In the genomic region with DNA sequence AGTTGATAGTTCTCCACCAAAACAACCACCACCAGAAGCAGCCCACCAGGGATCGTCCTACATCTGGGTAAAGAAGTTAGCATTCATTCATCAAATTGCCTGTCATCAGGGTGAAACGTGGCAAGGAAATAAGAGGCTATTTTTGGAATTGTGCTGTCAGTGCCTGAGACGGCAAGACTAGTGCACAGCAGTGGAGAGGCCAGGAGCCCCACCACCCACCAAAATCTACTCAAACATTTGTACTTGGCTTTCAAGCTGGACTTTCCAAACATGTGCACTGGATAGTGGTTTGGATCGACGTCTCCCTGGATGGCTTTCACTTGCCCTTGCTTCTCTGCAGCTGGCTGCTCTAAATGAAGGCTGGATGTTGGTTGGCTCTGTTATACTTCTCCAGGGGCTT, we compare ENCODE assay signal across 23 cellular contexts. TPM values are rescaled to one million over a fixed set of nuclear protein-coding genes. Genes with fewer than 3 reads are reported as not detected.
DNase-seq lines count a peak whose midpoint lies in the region; ATAC-seq, FAIRE-seq and TF ChIP-seq lines count a peak whose summit lies in the region.
"Had no signal": no experiment of that assay in that cellular context is flagged by ENCODE, and none has a peak within 500 bp of the region (broad histone marks: within the 10 kb centered on the region; RNA-seq: fewer than 3 reads in every experiment).

No MANE protein-coding gene starts in this region.

- WGBS in K562 (ENCODE audit: insufficient coverage, low coverage, missing lambda C conversion rate), result 1% methylated on average over 5 of the region's 5 CpGs
- 54 to 57% methylated on average over 5 of the region's 5 CpGs for WGBS in tibial nerve, 2 donors

- no peaks in the 10 kb centered on the region for H3K79me2 ChIP-seq in K562 (ENCODE audit: control insufficient read depth, insufficient read depth, low read length)

- no peak overlapping the region for H3K9ac ChIP-seq in K562 (ENCODE audit: insufficient read depth in 1 of 2, low read depth in 2 of 2, low read length in 2 of 2)
- H3K9ac ChIP-seq: GM23248 had no signal

- CTCF ChIA-PET in K562 (lab: Yijun Ruan, JAX; ENCODE audit: low intra/inter-chr PET ratio), result no interaction called here

- peak; percentile 21 for DNase-seq in AG10803 (ENCODE audit: low read depth)
- DNase-seq in K562 (ENCODE audit: extremely low read depth in 1 of 4, low spot score in 3 of 4), result no peak
- peak; percentile 21 for DNase-seq in fibroblast of pulmonary artery (ENCODE audit: low read depth)
- DNase-seq in left cardiac atrium, result no peak
- DNase-seq in tibial nerve (ENCODE audit: low spot score in 2 of 2), result no peak
- DNase-seq in NCI-H345 (lab: John Stamatoyannopoulos, UW), result no peak
- no peak for DNase-seq in NCI-H2171 treated with DMSO at 0.1 percent for 48 hours (lab: John Stamatoyannopoulos, UW)
- DNase-seq in activated CD8-positive, alpha-beta memory T cell treated with anti-CD3 and anti-CD28 coated beads, Interleukin-2, amount 50 U/mL, for 48 hours, result no peak
- DNase-seq: ACHN; AML-193; Caco-2; CD4-positive, alpha-beta T cell; DMS153; DMS79; GDM1 had no signal

- no TSS peak for BruUV-seq in K562 (replicated peaks; lab: Mats Ljungman, UMichigan)

- in situ Hi-C loops in K562 (cut with MboI), result no loop called here

- ATAC-seq in K562 (no peak), left cardiac atrium (peak; percentile 24 to 44)
- ATAC-seq: HepG2 had no signal

- intact Hi-C loops in K562 (cut with micrococcal nuclease) (no loop called here), left cardiac atrium (cut with DNase I) (no loop called here)

- POLR2A ChIA-PET in K562 (lab: Yijun Ruan, JAX), result interaction anchor here (2.6 kb wide), 1 partner anchor 8 kb away, joined by 7 read pairs; no protein-coding TSS in a partner anchor

- H3K36me3 ChIP-seq in K562 (ENCODE audit: control insufficient read depth, insufficient read depth, low read length), result no peaks in the 10 kb centered on the region
- H3K36me3 ChIP-seq in tibial nerve, result no peaks in the 10 kb centered on the region
- H3K36me3 ChIP-seq: HAP-1 had no signal

- TF ChIP-seq CTCF in AG10803 (conservative IDR thresholded peaks at IDR 0.05; ENCODE audit: low read length) (no peak), K562 (IDR thresholded peaks at IDR 0.05 in 2 of 3, conservative IDR thresholded peaks at IDR 0.05 in 1 of 3; ENCODE audit: insufficient read depth in 2 of 3, low read depth in 1 of 3, low read length in 3 of 3) (peak in 1 of 3 experiments; percentile 9; a peak in 1 of 6 replicates), fibroblast of pulmonary artery (IDR thresholded peaks at IDR 0.05; ENCODE audit: low read length, missing control alignments) (no peak), tibial nerve (IDR thresholded peaks at IDR 0.05) (no peak)

- H3K9me1 ChIP-seq in K562 (ENCODE audit: control insufficient read depth, insufficient read depth, low read length), result no peaks in the 10 kb centered on the region

- peaks cover 59 to 74% of the 10 kb centered on the region in 2 experiments for H3K27me3 ChIP-seq in K562 (ENCODE audit: control insufficient read depth in 2 of 2, insufficient read depth in 2 of 2, low read length in 2 of 2)
- H3K27me3 ChIP-seq in tibial nerve, result no peaks in the 10 kb centered on the region

- TF ChIP-seq EP300 in K562 (IDR thresholded peaks at IDR 0.05; ENCODE audit: low read length) (no peak), tibial nerve (IDR thresholded peaks at IDR 0.05) (no peak)

- H3K4me1 ChIP-seq in K562 (replicated peaks in 1 of 2; ENCODE audit: control insufficient read depth in 2 of 2, insufficient read depth in 2 of 2, low read length in 2 of 2) (peaks cover 0 to 4% of the 10 kb centered on the region in 2 experiments; a peak in 2 of 5 replicates), tibial nerve (no peaks in the 10 kb centered on the region)
- H3K4me1 ChIP-seq: Caco-2, HAP-1 had no signal

- TF ChIP-seq RAD21 in K562 (CRISPR knock-in tag; conservative IDR thresholded peaks at IDR 0.05 in 1 of 2, IDR thresholded peaks at IDR 0.05 in 1 of 2), result no peak

- TF ChIP-seq POLR2A in K562 (conservative IDR thresholded peaks at IDR 0.05) (no peak), tibial nerve (IDR thresholded peaks at IDR 0.05) (no peak)

- no peaks in the 10 kb centered on the region for H4K20me1 ChIP-seq in K562 (replicated peaks; ENCODE audit: control insufficient read depth, insufficient read depth, low read length)

- no peak overlapping the region for H3K27ac ChIP-seq in K562 (ENCODE audit: extremely low read depth, low read depth, low read length)
- H3K27ac ChIP-seq in tibial nerve, result no peak overlapping the region
- H3K27ac ChIP-seq: C4-2B, GM23248 had no signal

- H3K4me2 ChIP-seq in K562 (ENCODE audit: insufficient read depth, low read length), result no peak overlapping the region

- H2AFZ ChIP-seq in K562 (ENCODE audit: low read depth, low read length), result no peak overlapping the region
- H2AFZ ChIP-seq: GM23248 had no signal

- H3K4me3 ChIP-seq in AG10803 (ENCODE audit: low read length) (no peak overlapping the region), K562 (no peak overlapping the region), fibroblast of pulmonary artery (replicated peaks; ENCODE audit: low read depth, low read length) (no peak overlapping the region), tibial nerve (no peak overlapping the region)
- H3K4me3 ChIP-seq: GM23248, HAP-1 had no signal

- FAIRE-seq in K562 (lab: Jason Lieb, UNC), result no peak
- FAIRE-seq: A204.1, D721Med, GM12892, GM18507, HepG2 had no signal

- no peaks in the 10 kb centered on the region for H3K9me3 ChIP-seq in K562 (replicated peaks; ENCODE audit: control insufficient read depth, insufficient read depth, low read depth, low read length)
- no peaks in the 10 kb centered on the region for H3K9me3 ChIP-seq in tibial nerve
- H3K9me3 ChIP-seq: Caco-2, HAP-1 had no signal

TF ChIP-seq in K562, 482 proteins besides CTCF, POLR2A, EP300 and RAD21 (continues in another document):
- TF ChIP-seq, protein P1, sequence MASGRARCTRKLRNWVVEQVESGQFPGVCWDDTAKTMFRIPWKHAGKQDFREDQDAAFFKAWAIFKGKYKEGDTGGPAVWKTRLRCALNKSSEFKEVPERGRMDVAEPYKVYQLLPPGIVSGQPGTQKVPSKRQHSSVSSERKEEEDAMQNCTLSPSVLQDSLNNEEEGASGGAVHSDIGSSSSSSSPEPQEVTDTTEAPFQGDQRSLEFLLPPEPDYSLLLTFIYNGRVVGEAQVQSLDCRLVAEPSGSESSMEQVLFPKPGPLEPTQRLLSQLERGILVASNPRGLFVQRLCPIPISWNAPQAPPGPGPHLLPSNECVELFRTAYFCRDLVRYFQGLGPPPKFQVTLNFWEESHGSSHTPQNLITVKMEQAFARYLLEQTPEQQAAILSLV (tag; IDR thresholded peaks at IDR 0.05), result no peak
- TF ChIP-seq ADNP (tag; IDR thresholded peaks at IDR 0.05) (no peak), ZNF778 (CRISPR knock-in tag; IDR thresholded peaks at IDR 0.05) (no peak), TOE1 (IDR thresholded peaks at IDR 0.05; ENCODE audit: borderline replicate concordance) (no peak), TOE1 (CRISPR knock-in tag; IDR thresholded peaks at IDR 0.05; ENCODE audit: borderline replicate concordance, low read depth) (no peak), EHMT2 (IDR thresholded peaks at IDR 0.05) (no peak), MEF2A (IDR thresholded peaks at IDR 0.05; ENCODE audit: control insufficient read depth, low read depth, low read length) (peak; percentile 27; the same call in 1 of the 2 replicates), ZC3H8 (IDR thresholded peaks at IDR 0.05) (no peak), FOSL1 (tag; conservative IDR thresholded peaks at IDR 0.05) (no peak), MEF2D (tag; conservative IDR thresholded peaks at IDR 0.05; ENCODE audit: low read depth) (0 out of 2 replicates have a peak, but pooled peaks have one; percentile 19)

RNA-seq across cellular contexts. Expression of a gene that starts 44.8 kb away (rescaled TPM):
- 113 and 119 TPM in 2 replicates for total RNA-seq in K562 (2011; cell fraction: chromatin; rRNA removed; ENCODE audit: low replicate concordance)
- 126 TPM in 2 replicates for total RNA-seq in K562 (2011; cell fraction: nucleolus; rRNA removed)
- 204 and 291 TPM in 2 replicates for total RNA-seq in K562 (2011; cell fraction: nucleoplasm; rRNA removed)
- total RNA-seq in K562 (2014; rRNA removed) (136 and 163 TPM in 2 replicates), K562 (2014; rRNA removed; fragmentation: Illumina TruSeq; extraction: Trizol) (133 and 142 TPM in 2 replicates), K562 (2015; rRNA removed; fragmentation: Illumina TruSeq; extraction: Trizol) (145 and 151 TPM in 2 replicates), K562 (2021) (137 and 139 TPM in 2 replicates), left cardiac atrium (10 to 100 TPM; 65.3 to 80.7 TPM), tibial nerve (100 to 1,000 TPM in 3 of 4 donors, 10 to 100 TPM in 1; 85.0 to 137 (median 110) TPM)
- polyA plus RNA-seq in K562 (2011; rRNA removed) (148 and 164 TPM in 2 replicates), K562 (2014; fragmentation: Illumina TruSeq; extraction: Trizol) (146 and 156 TPM in 2 replicates), K562 (2014; fragmentation: Nextera tagmentation; extraction: Ambion mirVana) (10 to 100 TPM; 33.9 to 44.0 TPM), K562 (2014; rRNA removed) (101 and 125 TPM in 2 replicates)
- polyA plus RNA-seq in K562 (2011; cell fraction: cytosol; rRNA removed), result 93.6 and 158 TPM in 2 replicates
- polyA plus RNA-seq in K562 (2011; cell fraction: nucleus; rRNA removed), result 77.6 and 108 TPM in 2 replicates
- 111 and 153 TPM in 2 replicates for polyA plus RNA-seq in K562 (2012)
- 135 and 149 TPM in 2 replicates for polyA minus RNA-seq in K562 (2011; rRNA and poly(A)+ RNA removed)
- 72.4 and 78.1 TPM in 2 replicates for polyA minus RNA-seq in K562 (2011; cell fraction: cytosol; rRNA and poly(A)+ RNA removed)
- polyA minus RNA-seq in K562 (2011; cell fraction: nucleus; rRNA and poly(A)+ RNA removed), result 27.7 and 54.0 TPM in 2 replicates

Comparison
In these comparisons a context has a peak if more than half of its experiments do, and no peak if none do; other contexts are left out.
1. DNase-seq: peak in AG10803 (single experiment) and fibroblast of pulmonary artery (single experiment); none in K562 (0 of 4), left cardiac atrium (single experiment), tibial nerve (0 of 2), NCI-H345 (single experiment), NCI-H2171 treated with DMSO at 0.1 percent for 48 hours (single experiment) and activated CD8-positive, alpha-beta memory T cell treated with anti-CD3 and anti-CD28 coated beads, Interleukin-2, amount 50 U/mL, for 48 hours (single experiment).